15 cellular contexts compared by ENCODE assay signal in the genomic region with DNA sequence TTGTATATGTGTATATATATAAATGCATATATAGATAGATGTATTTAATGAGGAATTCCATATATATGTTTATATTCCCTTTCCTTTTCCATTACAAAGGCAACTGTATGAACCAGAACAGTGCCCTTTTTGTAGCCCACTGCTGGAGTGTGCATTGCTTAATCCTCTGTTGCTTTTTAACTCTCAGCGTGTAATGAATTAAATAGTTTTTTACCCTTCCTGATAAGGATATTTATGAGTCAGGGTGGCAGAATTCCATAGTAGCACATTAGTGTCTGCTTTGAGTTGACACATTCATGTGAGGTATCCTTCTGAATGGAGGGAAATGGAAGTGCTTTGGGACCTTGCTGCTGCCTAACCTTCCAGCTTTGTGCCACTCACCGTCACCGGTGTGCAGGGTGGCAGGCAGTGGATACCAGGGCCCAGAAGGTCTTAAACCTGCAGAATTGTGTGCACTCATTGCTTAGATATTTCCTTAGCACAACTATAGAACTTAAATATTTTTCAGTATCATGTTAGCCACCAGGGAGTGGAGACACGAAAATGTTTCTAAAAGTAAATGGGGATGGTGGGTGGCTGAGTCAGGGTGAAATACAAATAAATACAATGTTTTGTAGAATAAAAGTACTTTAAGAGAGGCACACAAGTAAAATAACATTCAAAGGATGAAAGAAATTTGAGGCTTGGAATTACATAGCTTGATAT.
DNase-seq lines count a peak whose midpoint lies in the region; ATAC-seq and TF ChIP-seq lines count a peak whose summit lies in the region.
"Had no signal": no experiment of that assay in that cellular context is flagged by ENCODE, and none has a peak within 500 bp of the region (broad histone marks: within the 10 kb centered on the region; RNA-seq: fewer than 3 reads in every experiment).

No MANE protein-coding gene starts in this region.

- H3K27me3 ChIP-seq in osteoblast (ENCODE audit: insufficient read depth, low read length) = no peaks in the 10 kb centered on the region
- H3K27me3 ChIP-seq: esophagus muscularis mucosa had no signal

- peaks cover 4% of the 10 kb centered on the region for H3K36me3 ChIP-seq in osteoblast (ENCODE audit: insufficient read depth, low read length)
- H3K36me3 ChIP-seq: esophagus muscularis mucosa, WERI-Rb-1 had no signal

- no peak for ATAC-seq in GM21447 (IDR thresholded peaks at IDR 0.05; ENCODE audit: unreplicated experiment)
- ATAC-seq: psoas muscle had no signal

- DNase-seq in EL (peak; percentile 54), RPMI7951 (ENCODE audit: low read depth) (peak; percentile 35), epithelial cell of esophagus (ENCODE audit: low read depth) (peak; percentile 10), osteoblast (ENCODE audit: insufficient read length, low spot score, missing footprints) (peak; percentile 36), HPDE6-E6E7 (ENCODE audit: extremely low spot score) (no peak), activated gamma-delta T cell treated with Interleukin-2 at 50 U/mL for 16 hours (no peak)
- no peak for DNase-seq in stimulated activated CD4-positive, alpha-beta T cell treated with anti-CD3 and anti-CD28 coated beads, Interleukin-4, amount 100 ng/mL, for 24 hours
- DNase-seq: amygdala, NCI-H2029, NCI-H524 treated with DMSO at 0.1 percent for 48 hours, psoas muscle, WERI-Rb-1 had no signal

- no peak overlapping the region for H2AFZ ChIP-seq in osteoblast (ENCODE audit: low read length)

- H3K79me2 ChIP-seq in osteoblast (ENCODE audit: insufficient read depth, low read length) = peaks cover 56% of the 10 kb centered on the region

- TF ChIP-seq CTCF in epithelial cell of esophagus (IDR thresholded peaks at IDR 0.05; ENCODE audit: insufficient read depth, low read depth, low read length, missing control alignments) (no peak), osteoblast (IDR thresholded peaks at IDR 0.05; ENCODE audit: extremely low read depth, low read depth, low read length) (no peak)

- peaks cover 44% of the 10 kb centered on the region for H4K20me1 ChIP-seq in osteoblast (ENCODE audit: insufficient read depth, low read length)

- peaks cover 45% of the 10 kb centered on the region for H3K4me1 ChIP-seq in osteoblast (ENCODE audit: insufficient read depth, low read length)
- H3K4me1 ChIP-seq: psoas muscle had no signal

- peak overlapping the region; percentile 69 for H3K4me2 ChIP-seq in osteoblast (ENCODE audit: insufficient read depth, low read length)

- H3K4me3 ChIP-seq in epithelial cell of esophagus (ENCODE audit: low read length) (no peak overlapping the region), osteoblast (ENCODE audit: insufficient read depth, low read length) (no peak overlapping the region)
- H3K4me3 ChIP-seq: esophagus muscularis mucosa, psoas muscle had no signal

- H3K27ac ChIP-seq in osteoblast (ENCODE audit: low read depth, low read length) = peak overlapping the region; percentile 59
- H3K27ac ChIP-seq: esophagus muscularis mucosa, HL-60, psoas muscle, WERI-Rb-1 had no signal

- no peaks in the 10 kb centered on the region for H3K9me3 ChIP-seq in osteoblast (ENCODE audit: low read depth, low read length)
- H3K9me3 ChIP-seq: esophagus muscularis mucosa, psoas muscle had no signal

Comparison
In these comparisons a context has a peak if more than half of its experiments do, and no peak if none do; other contexts are left out.
1. DNase-seq: peak in EL (single experiment), RPMI7951 (single experiment), epithelial cell of esophagus (single experiment) and osteoblast (single experiment); none in HPDE6-E6E7 (single experiment), activated gamma-delta T cell treated with Interleukin-2 at 50 U/mL for 16 hours (single experiment) and stimulated activated CD4-positive, alpha-beta T cell treated with anti-CD3 and anti-CD28 coated beads, Interleukin-4, amount 100 ng/mL, for 24 hours (single experiment).